In the genomic region with DNA sequence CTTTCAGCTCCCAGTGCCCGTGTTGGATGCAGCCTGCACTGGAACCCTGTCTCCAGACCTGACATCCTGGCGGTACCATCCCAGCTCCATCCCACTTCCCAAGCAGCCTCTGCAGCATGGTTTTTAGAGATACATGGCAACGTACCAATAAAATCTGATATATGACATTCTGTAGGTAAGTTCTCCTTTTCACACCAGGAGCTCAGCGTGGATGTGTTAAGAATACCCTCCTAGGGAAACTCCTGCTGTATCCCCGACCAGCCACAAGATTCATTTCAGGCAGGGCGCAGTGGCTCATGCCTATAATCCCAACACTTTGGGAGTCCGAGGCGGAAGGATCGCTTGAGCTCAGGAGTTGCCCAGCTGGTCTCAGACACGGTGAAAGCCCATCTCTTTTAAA, we compare ENCODE assay signal across 15 cellular contexts. TPM values are rescaled to one million over a fixed set of nuclear protein-coding genes. Genes with fewer than 3 reads are reported as not detected.
DNase-seq lines count a peak whose midpoint lies in the region; ATAC-seq and TF ChIP-seq lines count a peak whose summit lies in the region.
"Had no signal": no experiment of that assay in that cellular context is flagged by ENCODE, and none has a peak within 500 bp of the region (broad histone marks: within the 10 kb centered on the region; RNA-seq: fewer than 3 reads in every experiment).

No MANE protein-coding gene starts in this region.

- H3K4me1 Mint-ChIP-seq in osteocyte (ENCODE audit: unreplicated experiment) = no peaks in the 10 kb centered on the region
- H3K4me1 Mint-ChIP-seq: B cell had no signal

- H3K9me3 Mint-ChIP-seq in osteocyte (ENCODE audit: unreplicated experiment) = no peaks in the 10 kb centered on the region
- H3K9me3 Mint-ChIP-seq: CD4-positive, alpha-beta T cell; CD8-positive, alpha-beta T cell had no signal

- no peak for ATAC-seq in left lobe of liver
- ATAC-seq: CD8-positive, alpha-beta T cell had no signal

- H3K27me3 Mint-ChIP-seq in osteocyte (ENCODE audit: unreplicated experiment) = peaks cover 3% of the 10 kb centered on the region

- no peak overlapping the region for H3K4me3 Mint-ChIP-seq in osteocyte (ENCODE audit: unreplicated experiment)
- H3K4me3 Mint-ChIP-seq: B cell; CD4-positive, alpha-beta T cell; CD8-positive, alpha-beta T cell had no signal

- no peak overlapping the region for H3K27ac Mint-ChIP-seq in osteocyte (ENCODE audit: unreplicated experiment)
- H3K27ac Mint-ChIP-seq: B cell; CD4-positive, alpha-beta T cell; CD8-positive, alpha-beta T cell had no signal

- H3K36me3 Mint-ChIP-seq in osteocyte (ENCODE audit: unreplicated experiment) = peaks cover 14% of the 10 kb centered on the region
- H3K36me3 Mint-ChIP-seq: CD8-positive, alpha-beta T cell had no signal

- peak; percentile 26 for DNase-seq in activated CD8-positive, alpha-beta memory T cell treated with anti-CD3 and anti-CD28 coated beads for 24 hours
- DNase-seq in activated CD8-positive, alpha-beta memory T cell treated with anti-CD3 and anti-CD28 coated beads, Interleukin-2, amount 50 U/mL, for 4 hours = no peak
- DNase-seq in activated CD8-positive, alpha-beta memory T cell treated with anti-CD3 and anti-CD28 coated beads, Interleukin-2, amount 50 U/mL, for 48 hours = peak; percentile 3
- peak; percentile 62 for DNase-seq in osteocyte (ENCODE audit: extremely low spot score, unreplicated experiment)
- no peak for DNase-seq in left lobe of liver (ENCODE audit: low spot score)
- DNase-seq in pons (ENCODE audit: low spot score) = no peak
- DNase-seq: AML-193; Caco-2; Calu3; CD4-positive, alpha-beta T cell; CD8-positive, alpha-beta T cell; DMS79 treated with DMSO at 0.1 percent for 48 hours; GF-D8 had no signal

- no peak for TF ChIP-seq CTCF in osteocyte (IDR thresholded peaks at IDR 0.05)

RNA-seq across cellular contexts. Expression of a gene that starts 15.4 kb away (rescaled TPM):
- total RNA-seq in osteocyte (not detected in 2 replicates), left lobe of liver (not detected)
- total RNA-seq: A172; B cell; Caco-2; Calu3; CD4-positive, alpha-beta T cell; CD8-positive, alpha-beta T cell had no signal

Comparison
In these comparisons a context has a peak if more than half of its experiments do, and no peak if none do; other contexts are left out.
1. DNase-seq: peak in activated CD8-positive, alpha-beta memory T cell treated with anti-CD3 and anti-CD28 coated beads for 24 hours (single experiment), activated CD8-positive, alpha-beta memory T cell treated with anti-CD3 and anti-CD28 coated beads, Interleukin-2, amount 50 U/mL, for 48 hours (single experiment) and osteocyte (single experiment); none in activated CD8-positive, alpha-beta memory T cell treated with anti-CD3 and anti-CD28 coated beads, Interleukin-2, amount 50 U/mL, for 4 hours (single experiment), left lobe of liver (single experiment) and pons (single experiment).